ENCODE assay signal across 21 cellular contexts in genomic region chr16:59601452-59601851, GRCh38.
DNase-seq lines count a peak whose midpoint lies in the region; ATAC-seq and TF ChIP-seq lines count a peak whose summit lies in the region.
"Had no signal": no experiment of that assay in that cellular context is flagged by ENCODE, and none has a peak within 500 bp of the region (broad histone marks: within the 10 kb centered on the region; RNA-seq: fewer than 3 reads in every experiment).

No MANE protein-coding gene starts in this region.

- no peak overlapping the region for H2AFZ ChIP-seq in neural progenitor cell (replicated peaks)

- H3F3A ChIP-seq in neural progenitor cell (ENCODE audit: low read depth) = no peaks in the 10 kb centered on the region

- H3K4me1 ChIP-seq in neural progenitor cell (peaks cover 13% of the 10 kb centered on the region), right lobe of liver (no peaks in the 10 kb centered on the region)
- H3K4me1 ChIP-seq: A549, Caco-2 had no signal

- ATAC-seq in HG02884 (IDR thresholded peaks at IDR 0.05; ENCODE audit: unreplicated experiment) = no peak
- no peak for ATAC-seq in right lobe of liver
- ATAC-seq: A549, HepG2, K562, Right ventricle myocardium inferior had no signal

- H3K27ac ChIP-seq in neural progenitor cell (no peak overlapping the region), right lobe of liver (no peak overlapping the region)
- H3K27ac ChIP-seq: A549, HL-60 had no signal

- no peak overlapping the region for H3K4me3 ChIP-seq in neural progenitor cell
- no peak overlapping the region for H3K4me3 ChIP-seq in right lobe of liver
- H3K4me3 ChIP-seq: A549, K562, MG63 had no signal

- H3K4me1 Mint-ChIP-seq in neural progenitor cell = peaks cover 5% of the 10 kb centered on the region

- H3K27ac Mint-ChIP-seq in neural progenitor cell = peak overlapping the region; percentile 19
- H3K27ac Mint-ChIP-seq: CD4-positive, alpha-beta T cell had no signal

- H3K36me3 ChIP-seq in neural progenitor cell (no peaks in the 10 kb centered on the region), right lobe of liver (no peaks in the 10 kb centered on the region)
- H3K36me3 ChIP-seq: MG63 had no signal

- H3K9me3 Mint-ChIP-seq in neural progenitor cell = no peaks in the 10 kb centered on the region
- H3K9me3 Mint-ChIP-seq: CD4-positive, alpha-beta T cell had no signal

- H3K36me3 Mint-ChIP-seq in neural progenitor cell = no peaks in the 10 kb centered on the region

- peaks cover 2% of the 10 kb centered on the region for H3K27me3 Mint-ChIP-seq in neural progenitor cell (ENCODE audit: insufficient read depth, low read depth)
- H3K27me3 Mint-ChIP-seq: CD4-positive, alpha-beta T cell had no signal

- H3K9ac ChIP-seq in neural progenitor cell = no peak overlapping the region

- no peaks in the 10 kb centered on the region for H3K79me2 ChIP-seq in neural progenitor cell (ENCODE audit: low read depth)

- H3K9me3 ChIP-seq in neural progenitor cell (ENCODE audit: low read depth) = no peaks in the 10 kb centered on the region
- no peaks in the 10 kb centered on the region for H3K9me3 ChIP-seq in right lobe of liver
- H3K9me3 ChIP-seq: A549, Caco-2 had no signal

- H3K4me3 Mint-ChIP-seq in neural progenitor cell = no peak overlapping the region
- H3K4me3 Mint-ChIP-seq: CD4-positive, alpha-beta T cell had no signal

- intact Hi-C loops in right lobe of liver (cut with DNase I) = no loop called here

- H3K27me3 ChIP-seq in neural progenitor cell (no peaks in the 10 kb centered on the region), right lobe of liver (peaks cover 0 to 3% of the 10 kb centered on the region in 2 donors)
- H3K27me3 ChIP-seq: MG63 had no signal

- H4K20me1 ChIP-seq in neural progenitor cell (ENCODE audit: low read depth) = no peaks in the 10 kb centered on the region

- no peak for TF ChIP-seq POLR2A in right lobe of liver (IDR thresholded peaks at IDR 0.05)

- TF ChIP-seq CTCF in neural progenitor cell (IDR thresholded peaks at IDR 0.05) (no peak), right lobe of liver (IDR thresholded peaks at IDR 0.05) (no peak)

- WGBS in right lobe of liver (ENCODE audit: insufficient coverage, low coverage, low lambda C conversion rate, missing lambda C conversion rate) = 41% methylated on average over 2 of the region's 2 CpGs

- H3K4me2 ChIP-seq in neural progenitor cell = no peak overlapping the region
- H3K4me2 ChIP-seq: A549 had no signal

- DNase-seq in amygdala (lab: John Stamatoyannopoulos, UW) = peak in 30 of 56 donors; percentile 1 to 67 (median 23)
- DNase-seq in hippocampal formation (lab: John Stamatoyannopoulos, UW) = peak; percentile 36 to 63
- DNase-seq in neural progenitor cell (ENCODE audit: low spot score) = no peak
- peak; percentile 86 for DNase-seq in superior temporal gyrus (ENCODE audit: extremely low spot score)
- no peak for DNase-seq in right lobe of liver
- DNase-seq in DMS 273 (lab: John Stamatoyannopoulos, UW; ENCODE audit: unreplicated experiment) = no peak
- DNase-seq: Caco-2; CD4-positive, alpha-beta T cell; DND-41; H7; MG63; NCI-H1417 treated with DMSO at 0.1 percent for 48 hours; NCI-H187; NCI-H446; NCI-H526 treated with DMSO at 0.1 percent for 48 hours had no signal

Comparison
In these comparisons a context has a peak if more than half of its experiments do, and no peak if none do; other contexts are left out.
1. DNase-seq: peak in amygdala (30 of 56), hippocampal formation (2 of 2) and superior temporal gyrus (single experiment); none in neural progenitor cell (single experiment), right lobe of liver (0 of 3) and DMS 273 (single experiment).